In the genomic region with DNA sequence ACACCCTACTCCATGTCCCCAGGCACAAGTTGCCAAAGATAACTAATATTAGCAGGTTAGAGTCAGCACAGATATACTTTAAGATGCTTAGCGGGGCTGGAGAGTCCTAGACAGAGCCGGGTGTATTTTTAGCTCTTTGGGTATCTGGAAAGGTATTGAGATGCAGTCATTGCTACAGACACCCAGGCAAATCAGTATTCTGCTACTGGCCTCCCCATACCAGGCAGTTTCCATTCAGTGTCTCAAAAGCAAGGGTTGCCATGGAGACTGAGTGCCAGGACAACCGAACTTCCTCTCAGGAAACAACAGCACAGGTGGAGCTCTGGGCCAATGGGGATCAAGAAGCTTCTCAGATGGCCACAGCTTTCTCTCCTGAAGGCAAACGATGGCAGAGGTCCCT, we compare ENCODE assay signal across 1 cellular context.
TF ChIP-seq lines count a peak whose summit lies in the region.

No MANE protein-coding gene starts in this region.

TF ChIP-seq in GM23338, 12 proteins besides CTCF, POLR2A, EP300 and RAD21 (continued from another document):
- TF ChIP-seq, protein P1, sequence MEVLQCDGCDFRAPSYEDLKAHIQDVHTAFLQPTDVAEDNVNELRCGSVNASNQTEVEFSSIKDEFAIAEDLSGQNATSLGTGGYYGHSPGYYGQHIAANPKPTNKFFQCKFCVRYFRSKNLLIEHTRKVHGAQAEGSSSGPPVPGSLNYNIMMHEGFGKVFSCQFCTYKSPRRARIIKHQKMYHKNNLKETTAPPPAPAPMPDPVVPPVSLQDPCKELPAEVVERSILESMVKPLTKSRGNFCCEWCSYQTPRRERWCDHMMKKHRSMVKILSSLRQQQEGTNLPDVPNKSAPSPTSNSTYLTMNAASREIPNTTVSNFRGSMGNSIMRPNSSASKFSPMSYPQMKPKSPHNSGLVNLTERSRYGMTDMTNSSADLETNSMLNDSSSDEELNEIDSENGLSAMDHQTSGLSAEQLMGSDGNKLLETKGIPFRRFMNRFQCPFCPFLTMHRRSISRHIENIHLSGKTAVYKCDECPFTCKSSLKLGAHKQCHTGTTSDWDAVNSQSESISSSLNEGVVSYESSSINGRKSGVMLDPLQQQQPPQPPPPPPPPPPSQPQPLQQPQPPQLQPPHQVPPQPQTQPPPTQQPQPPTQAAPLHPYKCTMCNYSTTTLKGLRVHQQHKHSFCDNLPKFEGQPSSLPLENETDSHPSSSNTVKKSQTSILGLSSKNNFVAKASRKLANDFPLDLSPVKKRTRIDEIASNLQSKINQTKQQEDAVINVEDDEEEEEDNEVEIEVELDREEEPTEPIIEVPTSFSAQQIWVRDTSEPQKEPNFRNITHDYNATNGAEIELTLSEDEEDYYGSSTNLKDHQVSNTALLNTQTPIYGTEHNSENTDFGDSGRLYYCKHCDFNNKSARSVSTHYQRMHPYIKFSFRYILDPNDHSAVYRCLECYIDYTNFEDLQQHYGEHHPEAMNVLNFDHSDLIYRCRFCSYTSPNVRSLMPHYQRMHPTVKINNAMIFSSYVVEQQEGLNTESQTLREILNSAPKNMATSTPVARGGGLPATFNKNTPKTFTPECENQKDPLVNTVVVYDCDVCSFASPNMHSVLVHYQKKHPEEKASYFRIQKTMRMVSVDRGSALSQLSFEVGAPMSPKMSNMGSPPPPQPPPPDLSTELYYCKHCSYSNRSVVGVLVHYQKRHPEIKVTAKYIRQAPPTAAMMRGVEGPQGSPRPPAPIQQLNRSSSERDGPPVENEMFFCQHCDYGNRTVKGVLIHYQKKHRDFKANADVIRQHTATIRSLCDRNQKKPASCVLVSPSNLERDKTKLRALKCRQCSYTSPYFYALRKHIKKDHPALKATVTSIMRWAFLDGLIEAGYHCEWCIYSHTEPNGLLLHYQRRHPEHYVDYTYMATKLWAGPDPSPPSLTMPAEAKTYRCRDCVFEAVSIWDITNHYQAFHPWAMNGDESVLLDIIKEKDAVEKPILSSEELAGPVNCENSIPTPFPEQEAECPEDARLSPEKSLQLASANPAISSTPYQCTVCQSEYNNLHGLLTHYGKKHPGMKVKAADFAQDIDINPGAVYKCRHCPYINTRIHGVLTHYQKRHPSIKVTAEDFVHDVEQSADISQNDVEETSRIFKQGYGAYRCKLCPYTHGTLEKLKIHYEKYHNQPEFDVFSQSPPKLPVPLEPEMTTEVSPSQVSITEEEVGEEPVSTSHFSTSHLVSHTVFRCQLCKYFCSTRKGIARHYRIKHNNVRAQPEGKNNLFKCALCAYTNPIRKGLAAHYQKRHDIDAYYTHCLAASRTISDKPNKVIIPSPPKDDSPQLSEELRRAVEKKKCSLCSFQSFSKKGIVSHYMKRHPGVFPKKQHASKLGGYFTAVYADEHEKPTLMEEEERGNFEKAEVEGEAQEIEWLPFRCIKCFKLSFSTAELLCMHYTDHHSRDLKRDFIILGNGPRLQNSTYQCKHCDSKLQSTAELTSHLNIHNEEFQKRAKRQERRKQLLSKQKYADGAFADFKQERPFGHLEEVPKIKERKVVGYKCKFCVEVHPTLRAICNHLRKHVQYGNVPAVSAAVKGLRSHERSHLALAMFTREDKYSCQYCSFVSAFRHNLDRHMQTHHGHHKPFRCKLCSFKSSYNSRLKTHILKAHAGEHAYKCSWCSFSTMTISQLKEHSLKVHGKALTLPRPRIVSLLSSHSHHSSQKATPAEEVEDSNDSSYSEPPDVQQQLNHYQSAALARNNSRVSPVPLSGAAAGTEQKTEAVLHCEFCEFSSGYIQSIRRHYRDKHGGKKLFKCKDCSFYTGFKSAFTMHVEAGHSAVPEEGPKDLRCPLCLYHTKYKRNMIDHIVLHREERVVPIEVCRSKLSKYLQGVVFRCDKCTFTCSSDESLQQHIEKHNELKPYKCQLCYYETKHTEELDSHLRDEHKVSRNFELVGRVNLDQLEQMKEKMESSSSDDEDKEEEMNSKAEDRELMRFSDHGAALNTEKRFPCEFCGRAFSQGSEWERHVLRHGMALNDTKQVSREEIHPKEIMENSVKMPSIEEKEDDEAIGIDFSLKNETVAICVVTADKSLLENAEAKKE (CRISPR knock-in tag; IDR thresholded peaks at IDR 0.05) = no peak
- TF ChIP-seq, protein P2, sequence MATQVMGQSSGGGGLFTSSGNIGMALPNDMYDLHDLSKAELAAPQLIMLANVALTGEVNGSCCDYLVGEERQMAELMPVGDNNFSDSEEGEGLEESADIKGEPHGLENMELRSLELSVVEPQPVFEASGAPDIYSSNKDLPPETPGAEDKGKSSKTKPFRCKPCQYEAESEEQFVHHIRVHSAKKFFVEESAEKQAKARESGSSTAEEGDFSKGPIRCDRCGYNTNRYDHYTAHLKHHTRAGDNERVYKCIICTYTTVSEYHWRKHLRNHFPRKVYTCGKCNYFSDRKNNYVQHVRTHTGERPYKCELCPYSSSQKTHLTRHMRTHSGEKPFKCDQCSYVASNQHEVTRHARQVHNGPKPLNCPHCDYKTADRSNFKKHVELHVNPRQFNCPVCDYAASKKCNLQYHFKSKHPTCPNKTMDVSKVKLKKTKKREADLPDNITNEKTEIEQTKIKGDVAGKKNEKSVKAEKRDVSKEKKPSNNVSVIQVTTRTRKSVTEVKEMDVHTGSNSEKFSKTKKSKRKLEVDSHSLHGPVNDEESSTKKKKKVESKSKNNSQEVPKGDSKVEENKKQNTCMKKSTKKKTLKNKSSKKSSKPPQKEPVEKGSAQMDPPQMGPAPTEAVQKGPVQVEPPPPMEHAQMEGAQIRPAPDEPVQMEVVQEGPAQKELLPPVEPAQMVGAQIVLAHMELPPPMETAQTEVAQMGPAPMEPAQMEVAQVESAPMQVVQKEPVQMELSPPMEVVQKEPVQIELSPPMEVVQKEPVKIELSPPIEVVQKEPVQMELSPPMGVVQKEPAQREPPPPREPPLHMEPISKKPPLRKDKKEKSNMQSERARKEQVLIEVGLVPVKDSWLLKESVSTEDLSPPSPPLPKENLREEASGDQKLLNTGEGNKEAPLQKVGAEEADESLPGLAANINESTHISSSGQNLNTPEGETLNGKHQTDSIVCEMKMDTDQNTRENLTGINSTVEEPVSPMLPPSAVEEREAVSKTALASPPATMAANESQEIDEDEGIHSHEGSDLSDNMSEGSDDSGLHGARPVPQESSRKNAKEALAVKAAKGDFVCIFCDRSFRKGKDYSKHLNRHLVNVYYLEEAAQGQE (IDR thresholded peaks at IDR 0.05; ENCODE audit: unreplicated experiment) = no peak
- TF ChIP-seq EZH2 (IDR thresholded peaks at IDR 0.05; ENCODE audit: low read depth, unreplicated experiment) (no peak), NANOG (IDR thresholded peaks at IDR 0.05; ENCODE audit: borderline replicate concordance) (no peak), EZH2phosphoT487 (IDR thresholded peaks at IDR 0.05; ENCODE audit: unreplicated experiment) (no peak)
TF ChIP-seq in GM23338: peak in this region for 0.
